ENCODE assay signal across 8 cellular contexts in the genomic region with DNA sequence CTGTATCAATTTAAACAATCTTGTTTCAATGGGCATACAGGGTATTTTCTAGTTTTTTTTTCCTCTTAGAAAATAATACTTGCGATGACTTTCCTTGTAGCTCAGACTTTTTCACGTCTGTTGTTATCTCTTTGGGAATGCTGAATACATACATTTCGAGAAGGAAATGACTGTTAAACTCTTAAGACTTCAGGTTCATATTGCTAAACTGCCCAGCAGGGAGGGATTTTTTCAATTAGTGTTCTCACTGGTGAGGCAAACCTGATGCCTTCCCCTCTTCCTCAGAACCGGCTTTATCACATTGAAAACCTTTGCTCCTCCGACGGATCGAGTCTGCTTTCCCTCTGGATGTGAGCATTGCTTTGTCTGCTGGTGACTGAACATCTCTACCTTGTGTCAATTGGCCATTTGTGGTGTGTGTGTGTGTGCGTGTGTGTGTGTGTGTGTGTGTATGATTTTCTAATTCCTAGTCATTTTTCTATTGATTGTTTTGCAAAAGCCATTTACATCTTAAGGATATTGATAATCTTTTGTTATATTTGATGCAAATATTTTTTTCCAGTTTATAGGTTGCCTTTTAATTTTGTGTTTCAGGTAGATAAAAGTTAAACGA. TPM values are rescaled to one million over a fixed set of nuclear protein-coding genes. Genes with fewer than 3 reads are reported as not detected.
DNase-seq lines count a peak whose midpoint lies in the region; ATAC-seq and TF ChIP-seq lines count a peak whose summit lies in the region.

No MANE protein-coding gene starts in this region.

- no peaks in the 10 kb centered on the region for H3K79me1 ChIP-seq in H9 (ENCODE audit: insufficient read depth, low read depth, low read length, poor library complexity, severe bottlenecking)

- no peak overlapping the region for H2BK15ac ChIP-seq in H9 (ENCODE audit: low read depth, low read length)

- TF ChIP-seq CTCF in H9 (conservative IDR thresholded peaks at IDR 0.05) = no peak

- H2AK5ac ChIP-seq in H9 (ENCODE audit: insufficient read length, low read length) = no peak overlapping the region

- peak; percentile 47 for DNase-seq in Ammon's horn (ENCODE audit: low spot score)
- DNase-seq in HS-5 (ENCODE audit: low read depth) = peak; percentile 77
- no peak for DNase-seq in activated CD8-positive, alpha-beta T cell treated with anti-CD3 and anti-CD28 coated beads, Interleukin-2, amount 10 ng/mL, durations not matched to agents 7 days and 5 days
- peak; percentile 71 for DNase-seq in glomerular visceral epithelial cell (ENCODE audit: extremely low spot score)
- no peak for DNase-seq in H9
- DNase-seq in COLO829 (ENCODE audit: low spot score) = no peak

- peak overlapping the region; percentile 100 for H3K27ac Mint-ChIP-seq in activated CD8-positive, alpha-beta T cell treated with anti-CD3 and anti-CD28 coated beads, Interleukin-2, amount 10 ng/mL, durations not matched to agents 7 days and 5 days
- no peak overlapping the region; a peak in 1 of 7 replicates for H3K27ac Mint-ChIP-seq in H9

- ATAC-seq in activated CD8-positive, alpha-beta T cell treated with anti-CD3 and anti-CD28 coated beads, Interleukin-2, amount 10 ng/mL, durations not matched to agents 7 days and 5 days = no peak
- ATAC-seq in GM21526 (IDR thresholded peaks at IDR 0.05; ENCODE audit: low FRiP score, unreplicated experiment) = no peak

- H2BK5ac ChIP-seq in H9 (ENCODE audit: insufficient read length, low read length) = no peak overlapping the region

- no peak overlapping the region for H4K5ac ChIP-seq in H9 (ENCODE audit: insufficient read length, low read depth, low read length)

- H3T11ph ChIP-seq in H9 (ENCODE audit: low read length) = no peak overlapping the region

- H3K27me3 ChIP-seq in skeletal muscle satellite cell (ENCODE audit: control insufficient read depth, insufficient read depth, low read length) (no peaks in the 10 kb centered on the region), H9 (ENCODE audit: insufficient read depth, low read length) (no peaks in the 10 kb centered on the region)

- H3K9ac ChIP-seq in skeletal muscle satellite cell (ENCODE audit: low read depth, low read length) = peak overlapping the region; percentile 98
- H3K9ac ChIP-seq in H9 (ENCODE audit: extremely low read depth, insufficient read length, low read length) = no peak overlapping the region

- no peak overlapping the region for H3K27ac ChIP-seq in H9 (ENCODE audit: insufficient read length, low read depth, low read length)

- POLR2A ChIA-PET in activated CD8-positive, alpha-beta T cell treated with anti-CD3 and anti-CD28 coated beads, Interleukin-2, amount 10 ng/mL, durations not matched to agents 7 days and 5 days (lab: Charles Lee) = interaction anchor here (0.7 to 19.6 kb wide), 4 partner anchors 10 to 73 kb away, joined by 3 to 4167 read pairs (median 58); a partner anchor contains a TSS

- H3K14ac ChIP-seq in H9 (ENCODE audit: insufficient read depth, low read length) = no peak overlapping the region

- H3K4me2 ChIP-seq in skeletal muscle satellite cell (ENCODE audit: low read length) (peak overlapping the region; percentile 82), H9 (ENCODE audit: insufficient read depth, insufficient read length, low read length) (no peak overlapping the region)

- no peak overlapping the region for H2BK12ac ChIP-seq in H9 (ENCODE audit: insufficient read length, low read depth, low read length)

- H3K4me3 Mint-ChIP-seq in activated CD8-positive, alpha-beta T cell treated with anti-CD3 and anti-CD28 coated beads, Interleukin-2, amount 10 ng/mL, durations not matched to agents 7 days and 5 days = peak overlapping the region; percentile 87
- peak overlapping the region in 1 of 2 experiments; percentile 36; a peak in 2 of 5 replicates for H3K4me3 Mint-ChIP-seq in H9

- CTCF ChIA-PET in activated CD8-positive, alpha-beta T cell treated with anti-CD3 and anti-CD28 coated beads, Interleukin-2, amount 10 ng/mL, durations not matched to agents 7 days and 5 days (lab: Charles Lee) = interaction anchor here (0.9 to 2.0 kb wide), 4 partner anchors 12 to 69 kb away, joined by 3 to 29 read pairs (median 6); a partner anchor contains a TSS

- H2BK20ac ChIP-seq in H9 (ENCODE audit: low read depth, low read length, poor library complexity, severe bottlenecking) = no peak overlapping the region

- WGBS in H9 (ENCODE audit: extremely low coverage, insufficient read length, low lambda C conversion rate) = no CpG with 5 or more reads among the region's 9 CpGs

- no peaks in the 10 kb centered on the region for H3K23me2 ChIP-seq in H9 (ENCODE audit: insufficient read length, low read depth, low read length, poor library complexity, severe bottlenecking)

- no peak overlapping the region for H3K56ac ChIP-seq in H9 (ENCODE audit: insufficient read length, low read depth, low read length)

- H3K18ac ChIP-seq in H9 (ENCODE audit: insufficient read length, low read depth, low read length) = no peak overlapping the region

- peaks cover 35% of the 10 kb centered on the region for H3K36me3 ChIP-seq in skeletal muscle satellite cell (ENCODE audit: insufficient read depth, low read length)

- H3K4ac ChIP-seq in H9 (ENCODE audit: low read depth, low read length) = no peak overlapping the region

- no peaks in the 10 kb centered on the region for H3K27me3 Mint-ChIP-seq in activated CD8-positive, alpha-beta T cell treated with anti-CD3 and anti-CD28 coated beads, Interleukin-2, amount 10 ng/mL, durations not matched to agents 7 days and 5 days (ENCODE audit: low read depth)
- no peaks in the 10 kb centered on the region for H3K27me3 Mint-ChIP-seq in H9 (ENCODE audit: low read depth)

- H3K36me3 Mint-ChIP-seq in activated CD8-positive, alpha-beta T cell treated with anti-CD3 and anti-CD28 coated beads, Interleukin-2, amount 10 ng/mL, durations not matched to agents 7 days and 5 days (ENCODE audit: low read depth) = peaks cover 70% of the 10 kb centered on the region
- no peaks in the 10 kb centered on the region for H3K36me3 Mint-ChIP-seq in H9 (ENCODE audit: insufficient read depth in 1 of 3, low read depth in 3 of 3)

- H2AFZ ChIP-seq in H9 (ENCODE audit: low read length) = no peak overlapping the region

- H3K9me3 ChIP-seq in skeletal muscle satellite cell (replicated peaks; ENCODE audit: low read length) = no peaks in the 10 kb centered on the region
- no peaks in the 10 kb centered on the region for H3K9me3 ChIP-seq in H9 (ENCODE audit: control insufficient read depth, low read depth, low read length)

- no peaks in the 10 kb centered on the region for H4K20me1 ChIP-seq in H9 (ENCODE audit: control insufficient read depth, insufficient read depth, insufficient read length)

- H3K4me3 ChIP-seq in skeletal muscle satellite cell (ENCODE audit: low read length) = peak overlapping the region; percentile 82

- no peak overlapping the region for H3K23ac ChIP-seq in H9 (ENCODE audit: insufficient read length, low read depth, low read length)

- no peak overlapping the region for H2BK120ac ChIP-seq in H9 (ENCODE audit: low read depth, low read length, poor library complexity, severe bottlenecking)

- no peaks in the 10 kb centered on the region; the same call in 1 of the 2 replicates for H3K79me2 ChIP-seq in H9 (ENCODE audit: insufficient read depth, low read length)

- H4K8ac ChIP-seq in H9 (replicated peaks; ENCODE audit: insufficient read length, low read depth, low read length) = no peak overlapping the region

- no peaks in the 10 kb centered on the region for H3K9me3 Mint-ChIP-seq in activated CD8-positive, alpha-beta T cell treated with anti-CD3 and anti-CD28 coated beads, Interleukin-2, amount 10 ng/mL, durations not matched to agents 7 days and 5 days (ENCODE audit: insufficient read depth)
- H3K9me3 Mint-ChIP-seq in H9 = no peaks in the 10 kb centered on the region

- peaks cover 73% of the 10 kb centered on the region for H3K4me1 Mint-ChIP-seq in activated CD8-positive, alpha-beta T cell treated with anti-CD3 and anti-CD28 coated beads, Interleukin-2, amount 10 ng/mL, durations not matched to agents 7 days and 5 days (ENCODE audit: low read depth)
- H3K4me1 Mint-ChIP-seq in H9 = peaks cover 53 to 54% of the 10 kb centered on the region in 2 experiments

- H3K4me1 ChIP-seq in skeletal muscle satellite cell (ENCODE audit: control insufficient read depth, insufficient read depth, low read length) (peaks cover 6% of the 10 kb centered on the region), H9 (ENCODE audit: insufficient read depth, low read length) (peaks cover 21% of the 10 kb centered on the region)

- no peak overlapping the region for H4K91ac ChIP-seq in H9 (ENCODE audit: insufficient read length, low read depth, low read length)

RNA-seq across cellular contexts. Expression of a gene that starts 6.6 kb away (rescaled TPM):
- total RNA-seq in activated CD8-positive, alpha-beta T cell treated with anti-CD3 and anti-CD28 coated beads, Interleukin-2, amount 10 ng/mL, durations not matched to agents 7 days and 5 days = 100 to 1,000 TPM; 212 to 254 TPM
- total RNA-seq in skeletal muscle satellite cell (2012; rRNA removed) = 147 and 206 TPM in 2 replicates
- total RNA-seq in H9 (2021) = 11.1 and 12.7 TPM in 2 replicates

RNA-seq across cellular contexts. Expression of a gene that starts 42.7 kb away (rescaled TPM):
- total RNA-seq in activated CD8-positive, alpha-beta T cell treated with anti-CD3 and anti-CD28 coated beads, Interleukin-2, amount 10 ng/mL, durations not matched to agents 7 days and 5 days = 10 to 100 TPM; 51.0 to 54.7 TPM
- 40.3 and 51.8 TPM in 2 replicates for total RNA-seq in skeletal muscle satellite cell (2012; rRNA removed)
- 19.0 and 22.7 TPM in 2 replicates for total RNA-seq in H9 (2021)

RNA-seq across cellular contexts. Expression of a gene that starts 46.7 kb away (rescaled TPM):
- 10 to 100 TPM; 24.5 to 28.2 TPM for total RNA-seq in activated CD8-positive, alpha-beta T cell treated with anti-CD3 and anti-CD28 coated beads, Interleukin-2, amount 10 ng/mL, durations not matched to agents 7 days and 5 days
- total RNA-seq in skeletal muscle satellite cell (2012; rRNA removed) = 1.3 and 2.0 TPM in 2 replicates
- total RNA-seq in H9 (2021) = 1.1 and 1.6 TPM in 2 replicates

Comparison
In these comparisons a context has a peak if more than half of its experiments do, and no peak if none do; other contexts are left out.
1. DNase-seq: peak in Ammon's horn (single experiment), HS-5 (single experiment) and glomerular visceral epithelial cell (single experiment); none in activated CD8-positive, alpha-beta T cell treated with anti-CD3 and anti-CD28 coated beads, Interleukin-2, amount 10 ng/mL, durations not matched to agents 7 days and 5 days (single experiment), H9 (single experiment) and COLO829 (single experiment).
2. RNA of a gene that starts 6.6 kb away (total RNA-seq): 212 to 254 TPM in activated CD8-positive, alpha-beta T cell treated with anti-CD3 and anti-CD28 coated beads, Interleukin-2, amount 10 ng/mL, durations not matched to agents 7 days and 5 days; 11.1 to 12.7 TPM in H9; every median in the first group is over 10 times any median in the second.